ENCODE assay signal across 8 cellular contexts in the genomic region with DNA sequence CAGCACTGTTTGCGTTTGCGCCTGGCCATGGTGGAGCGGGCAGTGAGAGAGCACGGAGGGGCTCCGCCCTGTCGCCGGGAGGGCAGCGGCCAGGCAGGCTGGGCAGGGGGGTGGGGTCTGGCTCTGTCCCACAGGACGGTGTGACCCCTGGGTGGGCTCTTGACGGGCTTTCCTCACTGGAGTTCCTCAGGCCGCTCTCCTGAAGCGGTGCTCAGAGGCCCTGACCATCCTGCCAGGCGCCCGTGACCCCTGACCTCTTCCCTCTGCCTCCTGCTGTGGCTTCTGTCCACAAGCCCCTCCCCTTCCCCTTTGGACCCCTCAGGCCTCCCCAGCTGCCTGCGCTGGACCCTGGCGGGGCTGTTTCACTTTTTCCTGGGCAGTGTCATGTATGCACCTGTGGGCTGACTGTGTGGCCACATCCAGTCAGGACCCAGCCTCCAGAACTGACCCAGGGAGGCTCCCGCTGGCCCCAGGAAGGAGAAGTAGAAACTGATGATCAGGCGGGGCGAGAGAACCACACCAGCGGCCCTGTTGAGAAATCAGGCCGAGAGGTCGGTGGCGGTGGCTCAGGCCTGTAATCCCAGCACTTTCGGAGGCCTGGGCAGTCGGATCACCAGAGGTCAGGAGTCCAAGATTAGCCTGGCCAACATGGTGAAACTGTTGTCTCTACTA. TPM values are rescaled to one million over a fixed set of nuclear protein-coding genes. Genes with fewer than 3 reads are reported as not detected.
DNase-seq lines count a peak whose midpoint lies in the region; ATAC-seq and TF ChIP-seq lines count a peak whose summit lies in the region.

No MANE protein-coding gene starts in this region.

- H3K9ac ChIP-seq in subcutaneous abdominal adipose tissue (ENCODE audit: low read length in 5 of 5): peak overlapping the region; percentile 63 to 86 (median 83)

- CTCF ChIA-PET in activated CD4-positive, alpha-beta T cell treated with anti-CD3 and anti-CD28 coated beads, Interleukin-2, amount 10 ng/mL, durations not matched to agents 7 days and 5 days (lab: Charles Lee): interaction anchor here (0.7 to 3.2 kb wide), 3 partner anchors 9 to 306 kb away, joined by 4 to 15 read pairs (median 4); a partner anchor contains a TSS

- H3K36me3 ChIP-seq in adrenal gland (replicated peaks in 1 of 2) (peaks cover 0 to 36% of the 10 kb centered on the region in 2 donors), subcutaneous abdominal adipose tissue (ENCODE audit: control insufficient read depth in 5 of 5, insufficient read depth in 5 of 5, low read length in 5 of 5) (peaks cover 0 to 43% (median 33%) of the 10 kb centered on the region in 5 donors)

- H3K27me3 ChIP-seq in adrenal gland (no peaks in the 10 kb centered on the region), subcutaneous abdominal adipose tissue (ENCODE audit: control insufficient read depth in 5 of 5, insufficient read depth in 4 of 5, low read length in 5 of 5) (no peaks in the 10 kb centered on the region)

- no peaks in the 10 kb centered on the region for H3K27me3 Mint-ChIP-seq in activated CD4-positive, alpha-beta T cell treated with anti-CD3 and anti-CD28 coated beads, Interleukin-2, amount 10 ng/mL, durations not matched to agents 7 days and 5 days
- peaks cover 5 to 10% (median 6%) of the 10 kb centered on the region in 3 donors for H3K27me3 Mint-ChIP-seq in immature natural killer cell (ENCODE audit: low read depth in 3 of 3)

- TF ChIP-seq POLR2A in adrenal gland (IDR thresholded peaks at IDR 0.05): no peak

- intact Hi-C loops in adrenal gland (cut with DNase I): loop anchor here in 1 of 2 donors (5.0 kb wide), 1 partner anchor 134 kb away; no protein-coding TSS in a partner anchor

- POLR2A ChIA-PET in activated CD4-positive, alpha-beta T cell treated with anti-CD3 and anti-CD28 coated beads, Interleukin-2, amount 10 ng/mL, durations not matched to agents 7 days and 5 days (lab: Charles Lee): no interaction called here

- peak overlapping the region in 3 of 4 donors; percentile 60 to 95 (median 81) for H3K4me3 ChIP-seq in adrenal gland
- H3K4me3 ChIP-seq in subcutaneous abdominal adipose tissue (ENCODE audit: low read depth in 1 of 5, low read length in 5 of 5): peak overlapping the region; percentile 26 to 95 (median 87)

- H3K27ac ChIP-seq in adrenal gland (peak overlapping the region in 3 of 5 donors; percentile 71 to 83 (median 80)), subcutaneous abdominal adipose tissue (ENCODE audit: low read depth, low read length) (peak overlapping the region; percentile 72)

- DNase-seq in activated CD4-positive, alpha-beta T cell treated with anti-CD3 and anti-CD28 coated beads, Interleukin-2, amount 10 ng/mL, durations not matched to agents 7 days and 5 days: no peak
- no peak for DNase-seq in activated CD4-positive, alpha-beta T cell treated with anti-CD3 and anti-CD28 coated beads for 4 hours
- DNase-seq in adrenal gland (peak in 5 of 7 donors; percentile 55 to 78 (median 64)), immature natural killer cell (no peak), AG08396 (ENCODE audit: low spot score) (no peak)

- peak overlapping the region; percentile 84 for H3K27ac Mint-ChIP-seq in activated CD4-positive, alpha-beta T cell treated with anti-CD3 and anti-CD28 coated beads, Interleukin-2, amount 10 ng/mL, durations not matched to agents 7 days and 5 days
- H3K27ac Mint-ChIP-seq in immature natural killer cell: peak overlapping the region in 4 of 6 donors; percentile 48 to 76 (median 60)

- H3K4me1 ChIP-seq in adrenal gland (replicated peaks in 1 of 2) (peaks cover 12 to 17% of the 10 kb centered on the region in 2 donors), subcutaneous abdominal adipose tissue (ENCODE audit: control insufficient read depth in 5 of 5, insufficient read depth in 5 of 5, low read length in 5 of 5) (peaks cover 7 to 39% (median 30%) of the 10 kb centered on the region in 5 donors)

- no peaks in the 10 kb centered on the region for H3K9me3 Mint-ChIP-seq in activated CD4-positive, alpha-beta T cell treated with anti-CD3 and anti-CD28 coated beads, Interleukin-2, amount 10 ng/mL, durations not matched to agents 7 days and 5 days
- no peaks in the 10 kb centered on the region for H3K9me3 Mint-ChIP-seq in immature natural killer cell

- 27 to 36% (median 31%) methylated on average over 9 to 25 of the region's 25 CpGs for WGBS in adrenal gland, 4 donors

- no peaks in the 10 kb centered on the region for H3K9me3 ChIP-seq in adrenal gland (replicated peaks in 1 of 3)
- H3K9me3 ChIP-seq in subcutaneous abdominal adipose tissue (ENCODE audit: control insufficient read depth in 5 of 5, low read length in 5 of 5): no peaks in the 10 kb centered on the region

- TF ChIP-seq CTCF in adrenal gland (IDR thresholded peaks at IDR 0.05): no peak

- no peak for ATAC-seq in GM21390 (IDR thresholded peaks at IDR 0.05; ENCODE audit: unreplicated experiment)
- ATAC-seq in HG02763 (IDR thresholded peaks at IDR 0.05; ENCODE audit: unreplicated experiment): no peak

- H3K36me3 Mint-ChIP-seq in activated CD4-positive, alpha-beta T cell treated with anti-CD3 and anti-CD28 coated beads, Interleukin-2, amount 10 ng/mL, durations not matched to agents 7 days and 5 days (ENCODE audit: low read depth): peaks cover 13% of the 10 kb centered on the region
- H3K36me3 Mint-ChIP-seq in immature natural killer cell: peaks cover 0 to 11% (median 0%) of the 10 kb centered on the region in 3 donors

- H3K4me3 Mint-ChIP-seq in activated CD4-positive, alpha-beta T cell treated with anti-CD3 and anti-CD28 coated beads, Interleukin-2, amount 10 ng/mL, durations not matched to agents 7 days and 5 days: peak overlapping the region; percentile 81
- peak overlapping the region; percentile 70 to 82 (median 75) for H3K4me3 Mint-ChIP-seq in immature natural killer cell

- peaks cover 33% of the 10 kb centered on the region for H3K4me1 Mint-ChIP-seq in activated CD4-positive, alpha-beta T cell treated with anti-CD3 and anti-CD28 coated beads, Interleukin-2, amount 10 ng/mL, durations not matched to agents 7 days and 5 days
- peaks cover 26 to 29% of the 10 kb centered on the region in 2 donors for H3K4me1 Mint-ChIP-seq in immature natural killer cell

RNA-seq across cellular contexts. Expression of a gene that starts 1.2 kb away (rescaled TPM):
- 10 to 100 TPM; 82.4 to 84.9 TPM for total RNA-seq in activated CD4-positive, alpha-beta T cell treated with anti-CD3 and anti-CD28 coated beads, Interleukin-2, amount 10 ng/mL, durations not matched to agents 7 days and 5 days
- 10 to 100 TPM; 24.3 to 61.4 (median 45.0) TPM for total RNA-seq in adrenal gland
- 100 to 1,000 TPM in 1 of 3 donors, 10 to 100 TPM in 1, 1 to 10 TPM in 1; 9.3 to 157 (median 68.5) TPM for polyA plus RNA-seq in adrenal gland
- 10 to 100 TPM; 21.6 to 75.3 (median 31.3) TPM for polyA plus RNA-seq in immature natural killer cell

RNA-seq across cellular contexts. Expression of a gene that starts 9.6 kb away (rescaled TPM):
- 10 to 100 TPM; 14.4 to 14.5 TPM for total RNA-seq in activated CD4-positive, alpha-beta T cell treated with anti-CD3 and anti-CD28 coated beads, Interleukin-2, amount 10 ng/mL, durations not matched to agents 7 days and 5 days
- 10 to 100 TPM in 2 of 8 donors, 1 to 10 TPM in 6; 4.3 to 12.8 (median 8.6) TPM for total RNA-seq in adrenal gland
- polyA plus RNA-seq in adrenal gland (10 to 100 TPM in 2 of 3 donors, 1 to 10 TPM in 1; 3.9 to 11.3 (median 10.1) TPM), immature natural killer cell (10 to 100 TPM; 10.4 to 15.3 (median 12.5) TPM)

RNA-seq across cellular contexts. Expression of a gene that starts 11.0 kb away (rescaled TPM):
- total RNA-seq in activated CD4-positive, alpha-beta T cell treated with anti-CD3 and anti-CD28 coated beads, Interleukin-2, amount 10 ng/mL, durations not matched to agents 7 days and 5 days: not detected
- total RNA-seq in adrenal gland: 1 to 10 TPM in 3 of 8 donors, under 1 TPM in 5; 0.43 to 2.2 (median 0.86) TPM
- polyA plus RNA-seq in adrenal gland (10 to 100 TPM in 2 of 3 donors, under 1 TPM in 1; 0.22 to 27.8 (median 12.1) TPM), immature natural killer cell (under 1 TPM in 1 of 3 donors, not detected in 2; 0.87 TPM)

RNA-seq across cellular contexts. Expression of a gene that starts 55.8 kb away (rescaled TPM):
- total RNA-seq in activated CD4-positive, alpha-beta T cell treated with anti-CD3 and anti-CD28 coated beads, Interleukin-2, amount 10 ng/mL, durations not matched to agents 7 days and 5 days: 1 to 10 TPM; 7.9 to 8.4 TPM
- 10 to 100 TPM in 1 of 8 donors, 1 to 10 TPM in 7; 4.6 to 12.0 (median 6.8) TPM for total RNA-seq in adrenal gland
- polyA plus RNA-seq in adrenal gland: 1 to 10 TPM; 3.5 to 5.8 (median 3.9) TPM
- 1 to 10 TPM in 2 of 3 donors, under 1 TPM in 1; 0.63 to 2.1 (median 1.1) TPM for polyA plus RNA-seq in immature natural killer cell

Comparison
In these comparisons a context has a peak if more than half of its experiments do, and no peak if none do; other contexts are left out.
1. DNase-seq: peak in adrenal gland (5 of 7); none in activated CD4-positive, alpha-beta T cell treated with anti-CD3 and anti-CD28 coated beads, Interleukin-2, amount 10 ng/mL, durations not matched to agents 7 days and 5 days (single experiment), activated CD4-positive, alpha-beta T cell treated with anti-CD3 and anti-CD28 coated beads for 4 hours (0 of 2), immature natural killer cell (0 of 3) and AG08396 (single experiment).